In genomic region chr1:234881893-234882771, GRCh38 we compare ENCODE assay signal across 9 cellular contexts.
A peak's percentile ranks its signal among the peaks of the same experiment; 100 is the strongest.
DNase-seq lines count a peak whose midpoint lies in the region; ATAC-seq and TF ChIP-seq lines count a peak whose summit lies in the region.
"Had no signal": no experiment of that assay in that cellular context is flagged by ENCODE, and none has a peak within 500 bp of the region (broad histone marks: within the 10 kb centered on the region; RNA-seq: fewer than 3 reads in every experiment).

No MANE protein-coding gene starts in this region.

- WGBS in esophagus muscularis mucosa = 76% methylated on average over 11 of the region's 11 CpGs

- no peaks in the 10 kb centered on the region for H3K9me3 ChIP-seq in esophagus muscularis mucosa

- no peak for TF ChIP-seq POLR2A in esophagus muscularis mucosa (IDR thresholded peaks at IDR 0.05; ENCODE audit: low read depth)

- peak overlapping the region; percentile 76 for H3K27ac Mint-ChIP-seq in dendritic cell treated with granulocyte-macrophage colony-stimulating factor and Interleukin-4, amounts not matched to agents 40 ng/mL and 50 ng/mL, for 4 days

- no peak overlapping the region for H3K4me3 Mint-ChIP-seq in dendritic cell treated with granulocyte-macrophage colony-stimulating factor and Interleukin-4, amounts not matched to agents 40 ng/mL and 50 ng/mL, for 4 days

- H3K4me1 ChIP-seq in esophagus muscularis mucosa = peaks cover 15 to 24% (median 22%) of the 10 kb centered on the region in 4 donors

- H3K27me3 Mint-ChIP-seq in dendritic cell treated with granulocyte-macrophage colony-stimulating factor and Interleukin-4, amounts not matched to agents 40 ng/mL and 50 ng/mL, for 4 days = no peaks in the 10 kb centered on the region

- TF ChIP-seq CTCF in GM13976 (IDR thresholded peaks at IDR 0.05; ENCODE audit: borderline replicate concordance, control extremely low read depth, extremely low read depth, insufficient read depth, missing control alignments) = no peak
- no peak for TF ChIP-seq CTCF in esophagus muscularis mucosa (IDR thresholded peaks at IDR 0.05)

- H3K9me3 Mint-ChIP-seq in dendritic cell treated with granulocyte-macrophage colony-stimulating factor and Interleukin-4, amounts not matched to agents 40 ng/mL and 50 ng/mL, for 4 days = peaks cover 8% of the 10 kb centered on the region

- intact Hi-C loops in dendritic cell treated with granulocyte-macrophage colony-stimulating factor and Interleukin-4, amounts not matched to agents 40 ng/mL and 50 ng/mL, for 4 days (cut with micrococcal nuclease) = loop anchor here (5.0 kb wide), 1 partner anchor 35 kb away; no protein-coding TSS in a partner anchor
- intact Hi-C loops in esophagus muscularis mucosa (cut with DNase I) = no loop called here

- peak; percentile 84 for ATAC-seq in GM19467 (IDR thresholded peaks at IDR 0.05; ENCODE audit: unreplicated experiment)
- peak; percentile 80 for ATAC-seq in HG03280 (IDR thresholded peaks at IDR 0.05; ENCODE audit: unreplicated experiment)

- TF ChIP-seq EP300 in esophagus muscularis mucosa (IDR thresholded peaks at IDR 0.05) = no peak

- H3K27me3 ChIP-seq in esophagus muscularis mucosa = no peaks in the 10 kb centered on the region

- H3K4me1 Mint-ChIP-seq in dendritic cell treated with granulocyte-macrophage colony-stimulating factor and Interleukin-4, amounts not matched to agents 40 ng/mL and 50 ng/mL, for 4 days (ENCODE audit: low read depth) = peaks cover 98% of the 10 kb centered on the region

- no peak overlapping the region for H3K4me3 ChIP-seq in esophagus muscularis mucosa

- peaks cover 6% of the 10 kb centered on the region for H3K36me3 Mint-ChIP-seq in dendritic cell treated with granulocyte-macrophage colony-stimulating factor and Interleukin-4, amounts not matched to agents 40 ng/mL and 50 ng/mL, for 4 days (ENCODE audit: low read depth)

- no peak overlapping the region for H3K27ac ChIP-seq in esophagus muscularis mucosa (replicated peaks in 1 of 4)

- DNase-seq in GM13976 (ENCODE audit: low spot score) (peak; percentile 79), esophagus muscularis mucosa (ENCODE audit: extremely low spot score) (no peak), OCI-M2 (lab: John Stamatoyannopoulos, UW; ENCODE audit: unreplicated experiment) (no peak), NCI-H510A (lab: John Stamatoyannopoulos, UW) (no peak), NCI-H146 treated with DMSO at 0.1 percent for 48 hours (lab: John Stamatoyannopoulos, UW; ENCODE audit: unreplicated experiment) (no peak)
- DNase-seq: cerebellar nuclear complex had no signal

- in situ Hi-C loops in GM13976 (cut with MboI; ENCODE audit: low sequenced_read_pairs, unreplicated experiment) = no loop called here

- H3K36me3 ChIP-seq in esophagus muscularis mucosa = no peaks in the 10 kb centered on the region
